16 cellular contexts compared by ENCODE assay signal in the genomic region with DNA sequence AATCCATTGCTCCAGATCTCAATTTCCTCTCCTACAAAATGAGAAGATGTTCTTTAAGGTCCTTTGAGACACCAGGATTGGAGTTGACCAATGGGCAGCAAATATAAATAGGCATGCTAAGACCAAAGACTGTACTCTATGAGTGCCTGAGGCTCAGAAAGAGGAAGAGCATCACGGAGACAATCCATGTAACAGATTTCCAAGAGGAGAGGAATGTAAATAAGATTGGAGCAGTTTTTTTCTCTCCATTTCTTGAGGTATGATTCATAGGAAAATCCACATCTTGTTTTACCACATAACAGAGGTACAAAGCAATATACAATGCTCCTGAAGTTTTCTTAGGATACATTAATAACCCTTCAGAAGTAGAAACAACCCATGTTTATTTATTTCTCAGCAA.
DNase-seq lines count a peak whose midpoint lies in the region; ATAC-seq and TF ChIP-seq lines count a peak whose summit lies in the region.
"Had no signal": no experiment of that assay in that cellular context is flagged by ENCODE, and none has a peak within 500 bp of the region (broad histone marks: within the 10 kb centered on the region; RNA-seq: fewer than 3 reads in every experiment).

No MANE protein-coding gene starts in this region.

- no peaks in the 10 kb centered on the region for H4K20me1 ChIP-seq in fibroblast of lung (ENCODE audit: control insufficient read depth, extremely low read depth, insufficient read depth, low read length)

- DNase-seq in GM03348 (ENCODE audit: low spot score) (peak; percentile 50), RWPE2 (ENCODE audit: low spot score) (no peak), fibroblast of lung (ENCODE audit: low read depth in 2 of 2) (peak; percentile 52 to 91), skeletal muscle cell (ENCODE audit: low read depth) (peak; percentile 67), DMS79 treated with DMSO at 0.1 percent for 48 hours (lab: John Stamatoyannopoulos, UW) (no peak)
- no peak for DNase-seq in activated CD8-positive, alpha-beta memory T cell treated with anti-CD3 and anti-CD28 coated beads for 24 hours
- DNase-seq in stimulated activated CD4-positive, alpha-beta T cell treated with anti-CD3 and anti-CD28 coated beads, Interleukin-2, amount 100 ng/mL, for 24 hours, result no peak
- DNase-seq: activated CD8-positive, alpha-beta memory T cell treated with anti-CD3 and anti-CD28 coated beads, Interleukin-2, amount 10 ng/mL, durations not matched to agents 7 days and 5 days; activated naive CD4-positive, alpha-beta T cell treated with anti-CD3 and anti-CD28 coated beads, Interleukin-2, amount 50 U/mL, for 16 hours; CD8-positive, alpha-beta T cell; colonic mucosa; gastrocnemius medialis; NCI-H82; right cardiac atrium; stimulated activated naive CD8-positive, alpha-beta T cell treated with anti-CD3 and anti-CD28 coated beads, Interleukin-15, amount 100 ng/mL, for 72 hours; WERI-Rb-1 had no signal

- TF ChIP-seq CTCF in RWPE2 (IDR thresholded peaks at IDR 0.05; ENCODE audit: poor library complexity, severe bottlenecking), result no peak
- TF ChIP-seq CTCF in fibroblast of lung (conservative IDR thresholded peaks at IDR 0.05 in 1 of 2, IDR thresholded peaks at IDR 0.05 in 1 of 2; ENCODE audit: low read depth in 1 of 2, low read length in 2 of 2), result no peak

- H3K79me2 ChIP-seq in fibroblast of lung (ENCODE audit: control insufficient read depth, insufficient read depth, low read length), result no peaks in the 10 kb centered on the region

- peak overlapping the region; percentile 9 for H3K4me2 ChIP-seq in fibroblast of lung (ENCODE audit: extremely low read depth, insufficient read depth, low read length)

- H3K9me3 ChIP-seq in RWPE2 (ENCODE audit: severe bottlenecking) (no peaks in the 10 kb centered on the region), fibroblast of lung (ENCODE audit: control insufficient read depth, insufficient read depth, low read depth, low read length) (no peaks in the 10 kb centered on the region)
- H3K9me3 ChIP-seq: colonic mucosa, gastrocnemius medialis had no signal

- peaks cover 23% of the 10 kb centered on the region for H3K4me1 ChIP-seq in RWPE2 (ENCODE audit: insufficient read depth, poor library complexity, severe bottlenecking)
- H3K4me1 ChIP-seq in fibroblast of lung (ENCODE audit: control insufficient read depth, extremely low read depth, insufficient read depth, low read length), result peaks cover 19% of the 10 kb centered on the region
- H3K4me1 ChIP-seq: colonic mucosa had no signal

- H3K27ac ChIP-seq in RWPE2 (ENCODE audit: poor library complexity, severe bottlenecking) (peak overlapping the region; percentile 40), fibroblast of lung (ENCODE audit: insufficient read depth, low read length) (peak overlapping the region; percentile 64)
- H3K27ac ChIP-seq: colonic mucosa, gastrocnemius medialis, WERI-Rb-1 had no signal

- H3K4me3 ChIP-seq in RWPE2 (ENCODE audit: severe bottlenecking) (no peak overlapping the region), fibroblast of lung (replicated peaks in 1 of 4; ENCODE audit: control extremely low read depth in 1 of 4, insufficient read depth in 1 of 4, low read depth in 3 of 4, low read length in 4 of 4) (no peak overlapping the region), skeletal muscle cell (ENCODE audit: low read depth, low read length) (no peak overlapping the region)
- H3K4me3 ChIP-seq: colonic mucosa, gastrocnemius medialis had no signal

- H3K27me3 ChIP-seq in RWPE2 (ENCODE audit: insufficient read depth, poor library complexity, severe bottlenecking), result no peaks in the 10 kb centered on the region
- H3K27me3 ChIP-seq in fibroblast of lung (ENCODE audit: control insufficient read depth, insufficient read depth, low read length), result no peaks in the 10 kb centered on the region
- H3K27me3 ChIP-seq: colonic mucosa, gastrocnemius medialis had no signal

- ATAC-seq in RWPE2 (ENCODE audit: low read depth), result peak; percentile 49
- ATAC-seq: activated CD8-positive, alpha-beta memory T cell treated with anti-CD3 and anti-CD28 coated beads, Interleukin-2, amount 10 ng/mL, durations not matched to agents 7 days and 5 days; CD8-positive, alpha-beta T cell; gastrocnemius medialis; right cardiac atrium; stimulated activated naive CD8-positive, alpha-beta T cell treated with anti-CD3 and anti-CD28 coated beads, Interleukin-15, amount 100 ng/mL, for 72 hours had no signal

- no peak overlapping the region for H2AFZ ChIP-seq in fibroblast of lung (ENCODE audit: low read length)

- H3K36me3 ChIP-seq in RWPE2 (ENCODE audit: low read depth) (no peaks in the 10 kb centered on the region), fibroblast of lung (ENCODE audit: control insufficient read depth, insufficient read depth, low read length) (no peaks in the 10 kb centered on the region)
- H3K36me3 ChIP-seq: colonic mucosa, gastrocnemius medialis, WERI-Rb-1 had no signal

- no peak overlapping the region for H3K9ac ChIP-seq in fibroblast of lung (ENCODE audit: insufficient read depth, low read length)

Comparison
In these comparisons a context has a peak if more than half of its experiments do, and no peak if none do; other contexts are left out.
1. DNase-seq: peak in GM03348 (single experiment), fibroblast of lung (2 of 2) and skeletal muscle cell (single experiment); none in RWPE2 (single experiment), activated CD8-positive, alpha-beta memory T cell treated with anti-CD3 and anti-CD28 coated beads for 24 hours (single experiment), DMS79 treated with DMSO at 0.1 percent for 48 hours (single experiment) and stimulated activated CD4-positive, alpha-beta T cell treated with anti-CD3 and anti-CD28 coated beads, Interleukin-2, amount 100 ng/mL, for 24 hours (0 of 2).